In the genomic region with DNA sequence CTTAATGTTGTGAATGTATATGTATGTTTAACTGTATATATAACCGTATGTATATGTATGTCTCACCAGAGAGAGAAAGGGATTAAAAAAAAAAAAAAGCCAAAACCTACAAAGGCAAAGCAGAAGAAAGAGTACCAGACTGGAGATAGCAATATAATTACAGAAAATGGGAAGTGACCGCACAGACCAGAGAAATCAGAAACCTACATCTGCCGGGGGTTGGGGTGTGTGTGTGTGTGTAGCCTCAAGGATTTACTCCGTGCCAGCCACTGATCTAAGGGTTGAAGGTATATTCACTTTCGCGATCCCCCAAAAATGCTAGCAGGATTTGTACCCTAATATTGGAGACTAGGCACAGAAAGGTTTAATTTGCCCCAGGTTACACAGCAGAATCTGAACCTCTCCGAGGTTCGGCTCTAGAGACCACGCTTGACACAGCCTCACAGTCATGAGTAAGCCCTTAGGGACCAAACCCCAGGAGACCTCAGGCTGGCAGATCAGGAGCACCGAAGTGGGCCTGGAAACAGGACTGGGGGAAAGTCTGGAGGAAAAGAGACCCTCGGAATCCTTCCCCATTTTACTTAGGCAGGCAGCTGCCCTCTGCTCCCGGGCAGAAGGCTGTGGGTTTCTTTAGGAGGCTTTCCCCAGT, we compare ENCODE assay signal across 15 cellular contexts. TPM values are rescaled to one million over a fixed set of nuclear protein-coding genes. Genes with fewer than 3 reads are reported as not detected.
DNase-seq lines count a peak whose midpoint lies in the region; ATAC-seq and TF ChIP-seq lines count a peak whose summit lies in the region.
"Had no signal": no experiment of that assay in that cellular context is flagged by ENCODE, and none has a peak within 500 bp of the region (broad histone marks: within the 10 kb centered on the region; RNA-seq: fewer than 3 reads in every experiment).

No MANE protein-coding gene starts in this region.

- H3K36me3 Mint-ChIP-seq in activated naive CD8-positive, alpha-beta T cell treated with anti-CD3 and anti-CD28 coated beads, Interleukin-2, amount 50 U/mL, for 24 hours (ENCODE audit: low read depth), result no peaks in the 10 kb centered on the region
- H3K36me3 Mint-ChIP-seq in activated naive CD8-positive, alpha-beta T cell treated with anti-CD3 and anti-CD28 coated beads for 36 hours, result peaks cover 2% of the 10 kb centered on the region
- H3K36me3 Mint-ChIP-seq: stimulated activated effector memory CD8-positive, alpha-beta T cell treated with anti-CD3 and anti-CD28 coated beads, Interleukin-12 subunit alpha, Interleukin-12 subunit beta, amount 100 ng/mL, for 72 hours had no signal

- no peaks in the 10 kb centered on the region for H3K9me3 Mint-ChIP-seq in activated naive CD8-positive, alpha-beta T cell treated with anti-CD3 and anti-CD28 coated beads, Interleukin-2, amount 50 U/mL, for 24 hours
- H3K9me3 Mint-ChIP-seq in activated naive CD8-positive, alpha-beta T cell treated with anti-CD3 and anti-CD28 coated beads for 36 hours, result no peaks in the 10 kb centered on the region
- H3K9me3 Mint-ChIP-seq: stimulated activated effector memory CD8-positive, alpha-beta T cell treated with anti-CD3 and anti-CD28 coated beads, Interleukin-12 subunit alpha, Interleukin-12 subunit beta, amount 100 ng/mL, for 72 hours had no signal

- H3K4me1 ChIP-seq in heart left ventricle, result peaks cover 0 to 27% (median 0%) of the 10 kb centered on the region in 12 donors
- peaks cover 18 to 22% (median 22%) of the 10 kb centered on the region in 4 donors for H3K4me1 ChIP-seq in upper lobe of left lung
- H3K4me1 ChIP-seq: gastrocnemius medialis had no signal

- H3K9me3 ChIP-seq in heart left ventricle (no peaks in the 10 kb centered on the region), upper lobe of left lung (no peaks in the 10 kb centered on the region)
- H3K9me3 ChIP-seq: gastrocnemius medialis had no signal

- no peak overlapping the region for H3K4me3 Mint-ChIP-seq in activated naive CD8-positive, alpha-beta T cell treated with anti-CD3 and anti-CD28 coated beads, Interleukin-2, amount 50 U/mL, for 24 hours
- H3K4me3 Mint-ChIP-seq in activated naive CD8-positive, alpha-beta T cell treated with anti-CD3 and anti-CD28 coated beads for 36 hours, result no peak overlapping the region
- H3K4me3 Mint-ChIP-seq: stimulated activated effector memory CD8-positive, alpha-beta T cell treated with anti-CD3 and anti-CD28 coated beads, Interleukin-12 subunit alpha, Interleukin-12 subunit beta, amount 100 ng/mL, for 72 hours had no signal

- intact Hi-C loops in heart left ventricle (cut with DNase I), result no loop called here

- H3K27ac ChIP-seq in heart left ventricle, result peak overlapping the region in 3 of 12 donors; percentile 6 to 91 (median 30)
- peak overlapping the region; percentile 12 to 88 (median 72) for H3K27ac ChIP-seq in upper lobe of left lung

- TF ChIP-seq CTCF in NB4 (IDR thresholded peaks at IDR 0.05; ENCODE audit: low read depth, low read length) (no peak), heart left ventricle (IDR thresholded peaks at IDR 0.05) (no peak), upper lobe of left lung (IDR thresholded peaks at IDR 0.05) (no peak)

- H3K4me3 ChIP-seq in NB4 (ENCODE audit: low read depth, low read length), result peak overlapping the region; percentile 48
- peak overlapping the region in 7 of 12 donors; percentile 6 to 53 (median 13) for H3K4me3 ChIP-seq in heart left ventricle
- H3K4me3 ChIP-seq in upper lobe of left lung, result peak overlapping the region in 2 of 4 donors; percentile 26 to 45

- peaks cover 15% of the 10 kb centered on the region for H3K4me1 Mint-ChIP-seq in activated naive CD8-positive, alpha-beta T cell treated with anti-CD3 and anti-CD28 coated beads, Interleukin-2, amount 50 U/mL, for 24 hours
- peaks cover 8% of the 10 kb centered on the region for H3K4me1 Mint-ChIP-seq in activated naive CD8-positive, alpha-beta T cell treated with anti-CD3 and anti-CD28 coated beads for 36 hours

- 83 to 92% (median 85%) methylated on average over 12 of the region's 12 CpGs for WGBS in heart left ventricle, 4 donors
- 69 to 81% methylated on average over 12 of the region's 12 CpGs for WGBS in upper lobe of left lung, 2 donors

- ATAC-seq in activated naive CD8-positive, alpha-beta T cell treated with anti-CD3 and anti-CD28 coated beads, Interleukin-2, amount 50 U/mL, for 24 hours, result peak; percentile 49
- ATAC-seq in heart left ventricle (peak in 1 of 4 donors; percentile 47), upper lobe of left lung (ENCODE audit: low FRiP score in 2 of 2) (peak; percentile 30 to 75), GM21723 (IDR thresholded peaks at IDR 0.05; ENCODE audit: unreplicated experiment) (no peak)
- ATAC-seq: HCT116; stimulated activated effector memory CD8-positive, alpha-beta T cell treated with anti-CD3 and anti-CD28 coated beads, Interleukin-12 subunit alpha, Interleukin-12 subunit beta, amount 100 ng/mL, for 72 hours had no signal

- peak overlapping the region; percentile 13 for H3K27ac Mint-ChIP-seq in activated naive CD8-positive, alpha-beta T cell treated with anti-CD3 and anti-CD28 coated beads, Interleukin-2, amount 50 U/mL, for 24 hours
- H3K27ac Mint-ChIP-seq in activated naive CD8-positive, alpha-beta T cell treated with anti-CD3 and anti-CD28 coated beads for 36 hours, result no peak overlapping the region
- H3K27ac Mint-ChIP-seq: stimulated activated effector memory CD8-positive, alpha-beta T cell treated with anti-CD3 and anti-CD28 coated beads, Interleukin-12 subunit alpha, Interleukin-12 subunit beta, amount 100 ng/mL, for 72 hours had no signal

- no peak for TF ChIP-seq EP300 in upper lobe of left lung (IDR thresholded peaks at IDR 0.05)

- H3K27me3 Mint-ChIP-seq in activated naive CD8-positive, alpha-beta T cell treated with anti-CD3 and anti-CD28 coated beads, Interleukin-2, amount 50 U/mL, for 24 hours, result no peaks in the 10 kb centered on the region
- H3K27me3 Mint-ChIP-seq in activated naive CD8-positive, alpha-beta T cell treated with anti-CD3 and anti-CD28 coated beads for 36 hours, result no peaks in the 10 kb centered on the region

- no peaks in the 10 kb centered on the region for H3K36me3 ChIP-seq in heart left ventricle
- H3K36me3 ChIP-seq in upper lobe of left lung, result no peaks in the 10 kb centered on the region
- H3K36me3 ChIP-seq: gastrocnemius medialis had no signal

- TF ChIP-seq POLR2A in NB4 (IDR thresholded peaks at IDR 0.05; ENCODE audit: extremely low read depth, insufficient read length) (no peak), heart left ventricle (IDR thresholded peaks at IDR 0.05) (no peak), upper lobe of left lung (IDR thresholded peaks at IDR 0.05) (peak in 1 of 4 donors; percentile 29)

- H3K27me3 ChIP-seq in heart left ventricle (no peaks in the 10 kb centered on the region), upper lobe of left lung (no peaks in the 10 kb centered on the region)
- H3K27me3 ChIP-seq: gastrocnemius medialis had no signal

- DNase-seq in activated naive CD8-positive, alpha-beta T cell treated with anti-CD3 and anti-CD28 coated beads, Interleukin-2, amount 50 U/mL, for 24 hours, result no peak
- DNase-seq in activated naive CD8-positive, alpha-beta T cell treated with anti-CD3 and anti-CD28 coated beads for 36 hours, result no peak
- DNase-seq in NB4 (ENCODE audit: low read depth) (peak; percentile 85), heart left ventricle (no peak), upper lobe of left lung (no peak), DMS153 (lab: John Stamatoyannopoulos, UW) (no peak), GM03348 (ENCODE audit: low spot score) (no peak)
- DNase-seq: gastrocnemius medialis, left cardiac atrium, MM.1S, T-helper 1 cell had no signal

RNA-seq across cellular contexts. Expression of gene ARL11, which starts 14.8 kb away (rescaled TPM):
- 1 to 10 TPM in 1 of 2 experiments, under 1 TPM in 1; 0.97 to 1.1 TPM for total RNA-seq in activated naive CD8-positive, alpha-beta T cell treated with anti-CD3 and anti-CD28 coated beads for 36 hours
- total RNA-seq in heart left ventricle (1 to 10 TPM in 1 of 9 donors, under 1 TPM in 8; 0.13 to 3.0 (median 0.30) TPM), upper lobe of left lung (1 to 10 TPM; 1.4 to 8.4 (median 4.9) TPM)
- polyA plus RNA-seq in heart left ventricle, result under 1 TPM; 0.32 to 0.34 TPM
- polyA plus RNA-seq: AG04450 had no signal

RNA-seq across cellular contexts. Expression of gene EBPL, which starts 48.2 kb away (rescaled TPM):
- 10 to 100 TPM; 54.8 to 60.0 TPM for total RNA-seq in activated naive CD8-positive, alpha-beta T cell treated with anti-CD3 and anti-CD28 coated beads for 36 hours
- total RNA-seq in heart left ventricle (10 to 100 TPM in 1 of 9 donors, 1 to 10 TPM in 8; 3.2 to 13.8 (median 5.8) TPM), upper lobe of left lung (10 to 100 TPM; 26.2 to 82.3 (median 54.8) TPM)
- 1 to 10 TPM; 5.3 to 8.5 TPM for polyA plus RNA-seq in heart left ventricle

RNA-seq across cellular contexts. Expression of gene RCBTB1, which starts 57.8 kb away (rescaled TPM):
- total RNA-seq in activated naive CD8-positive, alpha-beta T cell treated with anti-CD3 and anti-CD28 coated beads for 36 hours, result 10 to 100 TPM; 13.2 to 14.6 TPM
- total RNA-seq in heart left ventricle (10 to 100 TPM; 10.9 to 25.8 (median 17.2) TPM), upper lobe of left lung (10 to 100 TPM; 12.6 to 23.5 (median 18.0) TPM)
- polyA plus RNA-seq in heart left ventricle, result 10 to 100 TPM in 1 of 2 donors, 1 to 10 TPM in 1; 8.5 to 10.6 TPM
